In genomic region chr2:188622898-188623297, GRCh38 we compare ENCODE assay signal across 16 cellular contexts.
DNase-seq lines count a peak whose midpoint lies in the region; ATAC-seq and TF ChIP-seq lines count a peak whose summit lies in the region.
"Had no signal": no experiment of that assay in that cellular context is flagged by ENCODE, and none has a peak within 500 bp of the region (broad histone marks: within the 10 kb centered on the region; RNA-seq: fewer than 3 reads in every experiment).

No MANE protein-coding gene starts in this region.

- H3K4me3 ChIP-seq in breast epithelium: no peak overlapping the region
- H3K4me3 ChIP-seq in fibroblast of the aortic adventitia (ENCODE audit: low read depth, low read length): no peak overlapping the region
- H3K4me3 ChIP-seq: BLaER1, HAP-1 had no signal

- H3K27ac ChIP-seq in breast epithelium: peak overlapping the region; percentile 26 to 68
- H3K27ac ChIP-seq: 22Rv1, BLaER1 had no signal

- intact Hi-C loops in breast epithelium (cut with DNase I; ENCODE audit: low total_unique reads) (no loop called here), MCF 10A (cut with micrococcal nuclease) (no loop called here)

- H3K4me3 Mint-ChIP-seq in MCF 10A (ENCODE audit: unreplicated experiment) (no peak overlapping the region), nephron progenitor cell (no peak overlapping the region), endothelial cell (ENCODE audit: unreplicated experiment) (no peak overlapping the region)
- H3K4me3 Mint-ChIP-seq: CD8-positive, alpha-beta memory T cell had no signal

- TF ChIP-seq CTCF in breast epithelium (IDR thresholded peaks at IDR 0.05) (no peak), MCF 10A (IDR thresholded peaks at IDR 0.05; ENCODE audit: unreplicated experiment) (no peak), fibroblast of the aortic adventitia (IDR thresholded peaks at IDR 0.05; ENCODE audit: insufficient read depth, low read length) (no peak), nephron progenitor cell (IDR thresholded peaks at IDR 0.05) (no peak), endothelial cell (IDR thresholded peaks at IDR 0.05; ENCODE audit: unreplicated experiment) (no peak)

- POLR2A ChIA-PET in MCF 10A (lab: Yijun Ruan, JAX): no interaction called here

- H3K4me1 Mint-ChIP-seq in MCF 10A (ENCODE audit: insufficient read depth, unreplicated experiment) (no peaks in the 10 kb centered on the region), nephron progenitor cell (peaks cover 16% of the 10 kb centered on the region), endothelial cell (ENCODE audit: unreplicated experiment) (no peaks in the 10 kb centered on the region)
- H3K4me1 Mint-ChIP-seq: CD8-positive, alpha-beta memory T cell had no signal

- H3K9me3 ChIP-seq in breast epithelium: no peaks in the 10 kb centered on the region
- H3K9me3 ChIP-seq: BLaER1, Caco-2, HAP-1 had no signal

- TF ChIP-seq POLR2A in breast epithelium (IDR thresholded peaks at IDR 0.05): no peak

- CTCF ChIA-PET in MCF 10A (lab: Yijun Ruan, JAX): no interaction called here

- H3K9me3 Mint-ChIP-seq in MCF 10A (ENCODE audit: unreplicated experiment) (no peaks in the 10 kb centered on the region), nephron progenitor cell (no peaks in the 10 kb centered on the region), endothelial cell (ENCODE audit: unreplicated experiment) (no peaks in the 10 kb centered on the region)

- H3K27ac Mint-ChIP-seq in MCF 10A (ENCODE audit: low read depth, unreplicated experiment) (no peak overlapping the region), nephron progenitor cell (peak overlapping the region; percentile 12), endothelial cell (ENCODE audit: unreplicated experiment) (no peak overlapping the region)
- H3K27ac Mint-ChIP-seq: CD8-positive, alpha-beta memory T cell had no signal

- no peaks in the 10 kb centered on the region for H3K36me3 Mint-ChIP-seq in MCF 10A (ENCODE audit: insufficient read depth, unreplicated experiment)
- H3K36me3 Mint-ChIP-seq in nephron progenitor cell (ENCODE audit: low read depth): no peaks in the 10 kb centered on the region
- H3K36me3 Mint-ChIP-seq in endothelial cell (ENCODE audit: low read depth, unreplicated experiment): no peaks in the 10 kb centered on the region
- H3K36me3 Mint-ChIP-seq: CD8-positive, alpha-beta memory T cell had no signal

- DNase-seq in breast epithelium (ENCODE audit: low spot score in 2 of 2) (no peak), MCF 10A (ENCODE audit: unreplicated experiment) (no peak), fibroblast of the aortic adventitia (ENCODE audit: low read depth) (peak; percentile 63), nephron progenitor cell (no peak), NCI-H146 (lab: John Stamatoyannopoulos, UW) (no peak), NCI-H2171 treated with DMSO at 0.1 percent for 48 hours (lab: John Stamatoyannopoulos, UW) (no peak), endothelial cell (ENCODE audit: low spot score) (no peak)
- DNase-seq: AML-193; Caco-2; CD8-positive, alpha-beta memory T cell; DND-41; GF-D8 had no signal

- H3K4me1 ChIP-seq in breast epithelium: no peaks in the 10 kb centered on the region
- H3K4me1 ChIP-seq: BLaER1, Caco-2 had no signal

- H3K36me3 ChIP-seq in breast epithelium: no peaks in the 10 kb centered on the region
- H3K36me3 ChIP-seq: BLaER1, HAP-1 had no signal

- no TSS peak for BruUV-seq in MCF 10A (replicated peaks; lab: Mats Ljungman, UMichigan)

- H3K27me3 Mint-ChIP-seq in MCF 10A (ENCODE audit: insufficient read depth, unreplicated experiment) (no peaks in the 10 kb centered on the region), nephron progenitor cell (ENCODE audit: low read depth, poor library complexity) (no peaks in the 10 kb centered on the region), endothelial cell (ENCODE audit: unreplicated experiment) (peaks cover 3% of the 10 kb centered on the region)
- H3K27me3 Mint-ChIP-seq: CD8-positive, alpha-beta memory T cell had no signal

- no peak for ATAC-seq in HG03521 (IDR thresholded peaks at IDR 0.05; ENCODE audit: unreplicated experiment)

- H3K27me3 ChIP-seq in breast epithelium: no peaks in the 10 kb centered on the region
- H3K27me3 ChIP-seq: BLaER1 had no signal
